Comparison of ENCODE assay signal across 20 cellular contexts in genomic region chrX:143781103-143781502, GRCh38.
DNase-seq lines count a peak whose midpoint lies in the region; ATAC-seq and TF ChIP-seq lines count a peak whose summit lies in the region.
"Had no signal": no experiment of that assay in that cellular context is flagged by ENCODE, and none has a peak within 500 bp of the region (broad histone marks: within the 10 kb centered on the region; RNA-seq: fewer than 3 reads in every experiment).

No MANE protein-coding gene starts in this region.

- TF ChIP-seq CTCF in hepatocyte (IDR thresholded peaks at IDR 0.05; ENCODE audit: poor library complexity) (no peak), osteoblast (IDR thresholded peaks at IDR 0.05; ENCODE audit: extremely low read depth, low read depth, low read length) (no peak), CD14-positive monocyte (IDR thresholded peaks at IDR 0.05) (no peak)

- peaks cover 0 to 6% (median 2%) of the 10 kb centered on the region in 7 donors for H3K9me3 Mint-ChIP-seq in CD14-positive monocyte

- H3K27me3 ChIP-seq in hepatocyte (no peaks in the 10 kb centered on the region), osteoblast (ENCODE audit: insufficient read depth, low read length) (no peaks in the 10 kb centered on the region)
- H3K27me3 ChIP-seq: spleen had no signal

- DNase-seq in DMS53 (lab: John Stamatoyannopoulos, UW) (peak; percentile 45), DMS53 treated with DMSO at 0.1 percent for 48 hours (lab: John Stamatoyannopoulos, UW; ENCODE audit: unreplicated experiment) (no peak), amniotic epithelial cell (ENCODE audit: low read depth) (peak; percentile 11), hepatocyte (ENCODE audit: low spot score) (peak; percentile 5), osteoblast (ENCODE audit: insufficient read length, low spot score, missing footprints) (no peak), CD14-positive monocyte (ENCODE audit: low spot score) (no peak)
- DNase-seq: activated CD4-positive, alpha-beta T cell treated with anti-CD3 and anti-CD28 coated beads for 36 hours; activated CD8-positive, alpha-beta memory T cell treated with anti-CD3 and anti-CD28 coated beads, Interleukin-2, amount 50 U/mL, for 48 hours; activated gamma-delta T cell treated with Interleukin-2 at 50 U/mL for 16 hours; anterior cingulate cortex; DMS79; NCI-H1930; psoas muscle; spleen had no signal

- H3K4me1 ChIP-seq in hepatocyte (ENCODE audit: insufficient read depth) (no peaks in the 10 kb centered on the region), osteoblast (ENCODE audit: insufficient read depth, low read length) (no peaks in the 10 kb centered on the region)
- H3K4me1 ChIP-seq: psoas muscle, spleen had no signal

- H4K20me1 ChIP-seq in hepatocyte (ENCODE audit: insufficient read depth, poor library complexity, severe bottlenecking) (no peaks in the 10 kb centered on the region), osteoblast (ENCODE audit: insufficient read depth, low read length) (no peaks in the 10 kb centered on the region)

- H3K27ac ChIP-seq in hepatocyte (no peak overlapping the region), osteoblast (ENCODE audit: low read depth, low read length) (no peak overlapping the region)
- H3K27ac ChIP-seq: 22Rv1, C4-2B, psoas muscle, spleen had no signal

- H3K36me3 ChIP-seq in hepatocyte (replicated peaks; ENCODE audit: insufficient read depth, low read depth) (no peaks in the 10 kb centered on the region), osteoblast (ENCODE audit: insufficient read depth, low read length) (no peaks in the 10 kb centered on the region)
- H3K36me3 ChIP-seq: spleen had no signal

- H3K4me3 ChIP-seq in hepatocyte: no peak overlapping the region
- no peak overlapping the region for H3K4me3 ChIP-seq in osteoblast (ENCODE audit: insufficient read depth, low read length)
- H3K4me3 ChIP-seq: psoas muscle, spleen had no signal

- H3K36me3 Mint-ChIP-seq in CD14-positive monocyte: no peaks in the 10 kb centered on the region

- no peak overlapping the region for H3K4me3 Mint-ChIP-seq in CD14-positive monocyte
- H3K4me3 Mint-ChIP-seq: activated CD4-positive, alpha-beta T cell treated with anti-CD3 and anti-CD28 coated beads for 36 hours; neural crest cell had no signal

- no peaks in the 10 kb centered on the region for H3K4me1 Mint-ChIP-seq in CD14-positive monocyte
- H3K4me1 Mint-ChIP-seq: activated CD4-positive, alpha-beta T cell treated with anti-CD3 and anti-CD28 coated beads for 36 hours; neural crest cell had no signal

- H3K9me3 ChIP-seq in hepatocyte (ENCODE audit: low read depth) (no peaks in the 10 kb centered on the region), osteoblast (ENCODE audit: low read depth, low read length) (peaks cover 2% of the 10 kb centered on the region)
- H3K9me3 ChIP-seq: psoas muscle had no signal

- intact Hi-C loops in CD14-positive monocyte (cut with micrococcal nuclease): no loop called here

- no peaks in the 10 kb centered on the region for H3K9me2 ChIP-seq in hepatocyte (replicated peaks; ENCODE audit: insufficient read depth)

- no peak overlapping the region for H3K27ac Mint-ChIP-seq in CD14-positive monocyte
- H3K27ac Mint-ChIP-seq: activated CD4-positive, alpha-beta T cell treated with anti-CD3 and anti-CD28 coated beads for 36 hours had no signal

- ATAC-seq in HG02885 (IDR thresholded peaks at IDR 0.05; ENCODE audit: poor library complexity, unreplicated experiment) (no peak), GM18907 (IDR thresholded peaks at IDR 0.05; ENCODE audit: unreplicated experiment) (no peak)
- ATAC-seq: activated CD4-positive, alpha-beta T cell treated with anti-CD3 and anti-CD28 coated beads for 36 hours; psoas muscle; SK-N-SH treated with all-trans-retinoic acid at 6 μM for 48 hours had no signal

- H3K79me2 ChIP-seq in hepatocyte: no peaks in the 10 kb centered on the region
- H3K79me2 ChIP-seq in osteoblast (ENCODE audit: insufficient read depth, low read length): no peaks in the 10 kb centered on the region

- H2AFZ ChIP-seq in hepatocyte (no peak overlapping the region), osteoblast (ENCODE audit: low read length) (no peak overlapping the region)

- H3K27me3 Mint-ChIP-seq in CD14-positive monocyte (ENCODE audit: low read depth in 3 of 3): no peaks in the 10 kb centered on the region
- H3K27me3 Mint-ChIP-seq: activated CD4-positive, alpha-beta T cell treated with anti-CD3 and anti-CD28 coated beads for 36 hours had no signal

- H3K4me2 ChIP-seq in hepatocyte: no peak overlapping the region
- H3K4me2 ChIP-seq in osteoblast (ENCODE audit: insufficient read depth, low read length): no peak overlapping the region

Comparison
In these comparisons a context has a peak if more than half of its experiments do, and no peak if none do; other contexts are left out.
1. DNase-seq: peak in DMS53 (single experiment), amniotic epithelial cell (single experiment) and hepatocyte (single experiment); none in DMS53 treated with DMSO at 0.1 percent for 48 hours (single experiment), osteoblast (single experiment) and CD14-positive monocyte (single experiment).